In genomic region chr9:5450360-5451051, GRCh38 we compare ENCODE assay signal across 8 cellular contexts. TPM values are rescaled to one million over a fixed set of nuclear protein-coding genes. Genes with fewer than 3 reads are reported as not detected.
DNase-seq lines count a peak whose midpoint lies in the region; ATAC-seq and TF ChIP-seq lines count a peak whose summit lies in the region.

Gene CD274 (plus strand): TSS chr9:5450542. CDS start chr9:5456114, 5,572 bp downstream.

- no peaks in the 10 kb centered on the region for H3K27me3 ChIP-seq in neural cell (ENCODE audit: insufficient read depth, low read depth, low read length)

- no peaks in the 10 kb centered on the region for H3K79me2 ChIP-seq in neural cell (replicated peaks; ENCODE audit: insufficient read depth, low read length)

- peaks cover 83% of the 10 kb centered on the region for H3K4me1 Mint-ChIP-seq in stimulated activated naive CD8-positive, alpha-beta T cell treated with anti-CD3 and anti-CD28 coated beads, Interleukin-15, amount 100 ng/mL, for 72 hours

- peak; percentile 44 for ATAC-seq in GM21447 (IDR thresholded peaks at IDR 0.05; ENCODE audit: unreplicated experiment)
- ATAC-seq in stimulated activated naive CD8-positive, alpha-beta T cell treated with anti-CD3 and anti-CD28 coated beads, Interleukin-15, amount 100 ng/mL, for 72 hours = peak; percentile 83

- no peaks in the 10 kb centered on the region for H3K27me3 Mint-ChIP-seq in stimulated activated naive CD8-positive, alpha-beta T cell treated with anti-CD3 and anti-CD28 coated beads, Interleukin-15, amount 100 ng/mL, for 72 hours

- no peaks in the 10 kb centered on the region for H3K9me2 ChIP-seq in neural cell (ENCODE audit: insufficient read depth, low read length)

- no peak within 1 kb of the TSS for H3K27ac ChIP-seq in neural cell (ENCODE audit: low read length)

- no peak for TF ChIP-seq EP300 in neural cell (conservative IDR thresholded peaks at IDR 0.05; ENCODE audit: poor library complexity, severe bottlenecking)

- H3K27ac Mint-ChIP-seq in stimulated activated naive CD8-positive, alpha-beta T cell treated with anti-CD3 and anti-CD28 coated beads, Interleukin-15, amount 100 ng/mL, for 72 hours = peak within 1 kb of the TSS; percentile 79 to 92

- peak; percentile 89 for DNase-seq in DMS 273 (lab: John Stamatoyannopoulos, UW; ENCODE audit: unreplicated experiment)
- peak; percentile 31 for DNase-seq in HuH-7.5 (ENCODE audit: low spot score)
- peak; percentile 95 for DNase-seq in RPMI8226
- peak; percentile 74 for DNase-seq in activated effector memory CD4-positive, alpha-beta T cell treated with Interleukin-2 at 50 U/mL for 16 hours
- peak; percentile 96 for DNase-seq in fibroblast of villous mesenchyme (ENCODE audit: low read depth)
- peak; percentile 79 to 90 for DNase-seq in stimulated activated naive CD8-positive, alpha-beta T cell treated with anti-CD3 and anti-CD28 coated beads, Interleukin-15, amount 100 ng/mL, for 72 hours

- no peak within 1 kb of the TSS for H3K4me2 ChIP-seq in neural cell (ENCODE audit: low read length)

- peak within 1 kb of the TSS; percentile 70 for H3K4me3 ChIP-seq in fibroblast of villous mesenchyme (ENCODE audit: low read depth, low read length)
- peak within 1 kb of the TSS; percentile 57 for H3K4me3 ChIP-seq in neural cell (ENCODE audit: low read length)

- no peaks in the 10 kb centered on the region for H3F3A ChIP-seq in neural cell (ENCODE audit: insufficient read depth, low read length, poor library complexity, severe bottlenecking)

- no peaks in the 10 kb centered on the region for H3K36me3 ChIP-seq in neural cell (ENCODE audit: insufficient read depth, low read length)

- TF ChIP-seq CTCF in fibroblast of villous mesenchyme (IDR thresholded peaks at IDR 0.05; ENCODE audit: insufficient read depth, low read depth, low read length) (peak; percentile 73), neural cell (IDR thresholded peaks at IDR 0.05; ENCODE audit: poor library complexity, severe bottlenecking) (peak; percentile 57)

- no peaks in the 10 kb centered on the region for H3K9me3 ChIP-seq in neural cell (ENCODE audit: low read length)

- peak within 1 kb of the TSS; percentile 81 to 93 for H3K4me3 Mint-ChIP-seq in stimulated activated naive CD8-positive, alpha-beta T cell treated with anti-CD3 and anti-CD28 coated beads, Interleukin-15, amount 100 ng/mL, for 72 hours

- H3K9ac ChIP-seq in neural cell (ENCODE audit: low read length) = no peak within 1 kb of the TSS

- no peaks in the 10 kb centered on the region for H4K20me1 ChIP-seq in neural cell (ENCODE audit: insufficient read depth)

- peak; percentile 34 for TF ChIP-seq RAD21 in neural cell (conservative IDR thresholded peaks at IDR 0.05)

- no peak within 1 kb of the TSS for H2AFZ ChIP-seq in neural cell (ENCODE audit: low read depth, low read length)

- no peaks in the 10 kb centered on the region for H3K9me3 Mint-ChIP-seq in stimulated activated naive CD8-positive, alpha-beta T cell treated with anti-CD3 and anti-CD28 coated beads, Interleukin-15, amount 100 ng/mL, for 72 hours

TF ChIP-seq in neural cell, 6 proteins besides CTCF, POLR2A, EP300 and RAD21:
- TF ChIP-seq SMC3 (conservative IDR thresholded peaks at IDR 0.05; ENCODE audit: poor library complexity) (peak; percentile 11), TAF1 (IDR thresholded peaks at IDR 0.05; ENCODE audit: low read depth) (no peak), REST (IDR thresholded peaks at IDR 0.05; ENCODE audit: borderline replicate concordance) (no peak), MXI1 (conservative IDR thresholded peaks at IDR 0.05; ENCODE audit: poor library complexity, severe bottlenecking) (no peak)

RNA-seq across cellular contexts. Expression of gene CD274, which starts in this region (rescaled TPM):
- 10.3 and 12.1 TPM in 2 replicates for total RNA-seq in fibroblast of villous mesenchyme
- polyA plus RNA-seq in neural cell = 0.16 TPM in 1 of 2 replicates, not detected in the other
- polyA minus RNA-seq in neural cell = 0.12 TPM in 1 of 2 replicates, not detected in the other

Comparison
In these comparisons a context has a peak if more than half of its experiments do, and no peak if none do; other contexts are left out.
1. DNase-seq: peak in every context shown above with its lines; median percentile 96 in fibroblast of villous mesenchyme; 95 in RPMI8226; 89 in DMS 273; 84 in stimulated activated naive CD8-positive, alpha-beta T cell treated with anti-CD3 and anti-CD28 coated beads, Interleukin-15, amount 100 ng/mL, for 72 hours; 74 in activated effector memory CD4-positive, alpha-beta T cell treated with Interleukin-2 at 50 U/mL for 16 hours; 31 in HuH-7.5.